Comparison of ENCODE assay signal across 26 cellular contexts in genomic region chr4:40733752-40734151, GRCh38. TPM values are rescaled to one million over a fixed set of nuclear protein-coding genes. Genes with fewer than 3 reads are reported as not detected.
DNase-seq lines count a peak whose midpoint lies in the region; ATAC-seq, FAIRE-seq and TF ChIP-seq lines count a peak whose summit lies in the region.
"Had no signal": no experiment of that assay in that cellular context is flagged by ENCODE, and none has a peak within 500 bp of the region (broad histone marks: within the 10 kb centered on the region; RNA-seq: fewer than 3 reads in every experiment).

No MANE protein-coding gene starts in this region.

- no peaks in the 10 kb centered on the region for H4K20me1 ChIP-seq in HepG2 (ENCODE audit: insufficient read depth, low read length)

- POLR2A ChIA-PET in activated naive CD8-positive, alpha-beta T cell treated with anti-CD3 and anti-CD28 coated beads, Interleukin-2, amount 10 ng/mL, durations not matched to agents 7 days and 5 days (lab: Charles Lee), result interaction anchor here (0.7 kb wide), 1 partner anchor 164 kb away, joined by 3 read pairs; no protein-coding TSS in a partner anchor
- POLR2A ChIA-PET in HepG2 (lab: Yijun Ruan, JAX), result no interaction called here

- H3K27ac Mint-ChIP-seq in activated naive CD8-positive, alpha-beta T cell treated with anti-CD3 and anti-CD28 coated beads, Interleukin-2, amount 10 ng/mL, durations not matched to agents 7 days and 5 days, result peak overlapping the region; percentile 43
- no peak overlapping the region for H3K27ac Mint-ChIP-seq in activated naive CD8-positive, alpha-beta T cell treated with anti-CD3 and anti-CD28 coated beads, Interleukin-2, amount 50 U/mL, for 24 hours
- H3K27ac Mint-ChIP-seq: CD4-positive, CD25-positive, alpha-beta regulatory T cell; CD8-positive, alpha-beta T cell; GM23338; HFFc6 had no signal

- no peak for FAIRE-seq in HepG2 (lab: Jason Lieb, UNC)
- FAIRE-seq: A549, G401.6, GM12892, GM19239 had no signal

- intact Hi-C loops in HepG2 (cut with micrococcal nuclease; ENCODE audit: unreplicated experiment), result no loop called here

- no peak overlapping the region for H3K4me2 ChIP-seq in HepG2 (ENCODE audit: low read depth, low read length)
- H3K4me2 ChIP-seq: A549, GM23338 had no signal

- no peak overlapping the region for H3K4me3 Mint-ChIP-seq in activated naive CD8-positive, alpha-beta T cell treated with anti-CD3 and anti-CD28 coated beads, Interleukin-2, amount 10 ng/mL, durations not matched to agents 7 days and 5 days
- H3K4me3 Mint-ChIP-seq in activated naive CD8-positive, alpha-beta T cell treated with anti-CD3 and anti-CD28 coated beads, Interleukin-2, amount 50 U/mL, for 24 hours, result no peak overlapping the region
- H3K4me3 Mint-ChIP-seq: CD4-positive, CD25-positive, alpha-beta regulatory T cell; CD8-positive, alpha-beta T cell; GM23338; H9; HFFc6 had no signal

- peaks cover 31% of the 10 kb centered on the region for H3K4me1 Mint-ChIP-seq in activated naive CD8-positive, alpha-beta T cell treated with anti-CD3 and anti-CD28 coated beads, Interleukin-2, amount 10 ng/mL, durations not matched to agents 7 days and 5 days
- H3K4me1 Mint-ChIP-seq in activated naive CD8-positive, alpha-beta T cell treated with anti-CD3 and anti-CD28 coated beads, Interleukin-2, amount 50 U/mL, for 24 hours, result peaks cover 15% of the 10 kb centered on the region

- TF ChIP-seq RAD21 in HepG2 (CRISPR knock-in tag; IDR thresholded peaks at IDR 0.05), result no peak

- peaks cover 17% of the 10 kb centered on the region for H3K4me1 ChIP-seq in HepG2 (ENCODE audit: insufficient read depth, low read length)
- H3K4me1 ChIP-seq: Caco-2 had no signal

- BruUV-seq in HepG2 (replicated peaks; lab: Mats Ljungman, UMichigan), result no TSS peak

- H2AFZ ChIP-seq in HepG2 (ENCODE audit: low read length), result no peak overlapping the region
- H2AFZ ChIP-seq: GM23338 had no signal

- H3K9ac ChIP-seq in SK-N-MC (ENCODE audit: insufficient read length) (peak overlapping the region; percentile 77), HepG2 (ENCODE audit: insufficient read depth, low read depth, low read length) (no peak overlapping the region)

- no peak for TF ChIP-seq EP300 in HepG2 (IDR thresholded peaks at IDR 0.05; ENCODE audit: low read depth in 2 of 2, low read length in 2 of 2)
- no peak for TF ChIP-seq EP300 in HepG2 (CRISPR knock-in tag; IDR thresholded peaks at IDR 0.05; ENCODE audit: borderline replicate concordance)

- no peaks in the 10 kb centered on the region for H3K9me3 Mint-ChIP-seq in activated naive CD8-positive, alpha-beta T cell treated with anti-CD3 and anti-CD28 coated beads, Interleukin-2, amount 10 ng/mL, durations not matched to agents 7 days and 5 days
- no peaks in the 10 kb centered on the region for H3K9me3 Mint-ChIP-seq in activated naive CD8-positive, alpha-beta T cell treated with anti-CD3 and anti-CD28 coated beads, Interleukin-2, amount 50 U/mL, for 24 hours
- H3K9me3 Mint-ChIP-seq: CD8-positive, alpha-beta T cell; GM23338; H9; HFFc6 had no signal

- DNase-seq in activated naive CD8-positive, alpha-beta T cell treated with anti-CD3 and anti-CD28 coated beads, Interleukin-2, amount 10 ng/mL, durations not matched to agents 7 days and 5 days, result no peak
- no peak for DNase-seq in activated naive CD8-positive, alpha-beta T cell treated with anti-CD3 and anti-CD28 coated beads, Interleukin-2, amount 50 U/mL, for 24 hours
- DNase-seq in SK-N-MC (ENCODE audit: low read depth, low spot score), result peak; percentile 72
- no peak for DNase-seq in HepG2 (ENCODE audit: low spot score)
- DNase-seq in NK-92 (lab: John Stamatoyannopoulos, UW; ENCODE audit: unreplicated experiment), result no peak
- DNase-seq: 8988T; ACHN; AML-193; BE2C; C1 segment of cervical spinal cord; Caco-2; CD4-positive, CD25-positive, alpha-beta regulatory T cell; CD8-positive, alpha-beta T cell; DMS153; DND-41; H9; HFFc6 had no signal

- H3K27ac ChIP-seq in SK-N-MC, result peak overlapping the region; percentile 99
- no peak overlapping the region for H3K27ac ChIP-seq in HepG2 (ENCODE audit: extremely low read length, insufficient read depth, low read length)
- H3K27ac ChIP-seq: A549 had no signal

- H3K4me3 ChIP-seq in SK-N-MC, result peak overlapping the region; percentile 59
- no peak overlapping the region for H3K4me3 ChIP-seq in HepG2 (replicated peaks in 1 of 3; ENCODE audit: insufficient read depth in 1 of 3, low read depth in 2 of 3, low read length in 3 of 3)
- H3K4me3 ChIP-seq: A549, GM23338 had no signal

- no peaks in the 10 kb centered on the region for H3K36me3 ChIP-seq in SK-N-MC (ENCODE audit: insufficient read depth, low read length)
- H3K36me3 ChIP-seq in HepG2 (replicated peaks in 1 of 2; ENCODE audit: control insufficient read depth in 1 of 2, insufficient read depth in 2 of 2, low read length in 2 of 2), result no peaks in the 10 kb centered on the region
- H3K36me3 ChIP-seq: BE2C had no signal

- no peak for TF ChIP-seq CTCF in HepG2 (CRISPR knock-in tag; IDR thresholded peaks at IDR 0.05)

- in situ Hi-C loops in HepG2 (cut with HindIII; ENCODE audit: extremely low pct_ligation_motif_present, low pct_unique_long_range_greater_than_20kb), result loop anchor here (10.0 kb wide), 1 partner anchor 161 kb away; no protein-coding TSS in a partner anchor

- WGBS in HepG2 (ENCODE audit: low lambda C conversion rate), result 39% methylated on average over 7 of the region's 7 CpGs

- no peaks in the 10 kb centered on the region for H3K9me3 ChIP-seq in SK-N-MC (ENCODE audit: low read depth, low read length)
- H3K9me3 ChIP-seq in HepG2 (ENCODE audit: low read length), result no peaks in the 10 kb centered on the region
- H3K9me3 ChIP-seq: A549, BE2C, Caco-2 had no signal

- no peaks in the 10 kb centered on the region for H3K36me3 Mint-ChIP-seq in activated naive CD8-positive, alpha-beta T cell treated with anti-CD3 and anti-CD28 coated beads, Interleukin-2, amount 10 ng/mL, durations not matched to agents 7 days and 5 days
- H3K36me3 Mint-ChIP-seq in activated naive CD8-positive, alpha-beta T cell treated with anti-CD3 and anti-CD28 coated beads, Interleukin-2, amount 50 U/mL, for 24 hours (ENCODE audit: low read depth), result no peaks in the 10 kb centered on the region
- H3K36me3 Mint-ChIP-seq: CD4-positive, CD25-positive, alpha-beta regulatory T cell; CD8-positive, alpha-beta T cell had no signal

- TF ChIP-seq POLR2A in HepG2 (IDR thresholded peaks at IDR 0.05; ENCODE audit: insufficient read depth in 1 of 2, low read depth in 2 of 2, low read length in 2 of 2), result no peak

- no peak for ATAC-seq in activated naive CD8-positive, alpha-beta T cell treated with anti-CD3 and anti-CD28 coated beads, Interleukin-2, amount 10 ng/mL, durations not matched to agents 7 days and 5 days (ENCODE audit: low read depth)
- ATAC-seq in activated naive CD8-positive, alpha-beta T cell treated with anti-CD3 and anti-CD28 coated beads, Interleukin-2, amount 50 U/mL, for 24 hours, result no peak
- ATAC-seq in HepG2 (peak; percentile 37; the same call in 1 of the 3 replicates), GM19035 (IDR thresholded peaks at IDR 0.05; ENCODE audit: unreplicated experiment) (no peak), GM21367 (IDR thresholded peaks at IDR 0.05; ENCODE audit: unreplicated experiment) (no peak)
- ATAC-seq: A549; CD8-positive, alpha-beta T cell; GM23338; HCT116 had no signal

- CTCF ChIA-PET in HepG2 (lab: Yijun Ruan, JAX; ENCODE audit: low intra/inter-chr PET ratio, low total read pairs), result no interaction called here

- no peaks in the 10 kb centered on the region; a peak in 2 of 5 replicates for H3K27me3 ChIP-seq in HepG2 (ENCODE audit: control insufficient read depth in 1 of 2, insufficient read depth in 2 of 2, low read length in 2 of 2)

- peaks cover 13% of the 10 kb centered on the region for H3K27me3 Mint-ChIP-seq in activated naive CD8-positive, alpha-beta T cell treated with anti-CD3 and anti-CD28 coated beads, Interleukin-2, amount 10 ng/mL, durations not matched to agents 7 days and 5 days
- H3K27me3 Mint-ChIP-seq in activated naive CD8-positive, alpha-beta T cell treated with anti-CD3 and anti-CD28 coated beads, Interleukin-2, amount 50 U/mL, for 24 hours, result no peaks in the 10 kb centered on the region

- H3K79me2 ChIP-seq in HepG2 (ENCODE audit: insufficient read depth, low read length), result no peaks in the 10 kb centered on the region

TF ChIP-seq in HepG2, 621 proteins besides CTCF, POLR2A, EP300 and RAD21 (continues in another document):
- TF ChIP-seq KAT8 (CRISPR knock-in tag; IDR thresholded peaks at IDR 0.05) (no peak), NR0B2 (CRISPR knock-in tag; IDR thresholded peaks at IDR 0.05) (no peak), ZNF383 (CRISPR knock-in tag; IDR thresholded peaks at IDR 0.05; ENCODE audit: borderline replicate concordance) (no peak)

RNA-seq across cellular contexts. Expression of gene NSUN7, which starts 16.0 kb away (rescaled TPM):
- total RNA-seq in activated naive CD8-positive, alpha-beta T cell treated with anti-CD3 and anti-CD28 coated beads, Interleukin-2, amount 10 ng/mL, durations not matched to agents 7 days and 5 days, result under 1 TPM; 0.25 to 0.34 TPM
- not detected in 2 replicates for total RNA-seq in HepG2 (2016; rRNA removed; fragmentation: Illumina TruSeq; extraction: Trizol)
- total RNA-seq in HepG2 (2016; cell fraction: cytosol; rRNA removed; fragmentation: Illumina TruSeq; extraction: Trizol; ENCODE audit: low read depth), result not detected in 2 replicates
- 0.09 and 0.10 TPM in 2 replicates for total RNA-seq in HepG2 (2016; cell fraction: insoluble cytoplasmic fraction; rRNA removed; fragmentation: Illumina TruSeq; extraction: Trizol)
- 0.09 TPM in 1 of 2 replicates, not detected in the other for total RNA-seq in HepG2 (2016; cell fraction: membrane; rRNA removed; fragmentation: Illumina TruSeq; extraction: Trizol)
- total RNA-seq in HepG2 (2016; cell fraction: nucleus; rRNA removed; fragmentation: Illumina TruSeq; extraction: Trizol), result not detected in 2 replicates
- polyA plus RNA-seq in HepG2 (2011; rRNA removed), result 0.05 and 0.07 TPM in 2 replicates
- 0.04 TPM in 2 replicates for polyA plus RNA-seq in HepG2 (2011; cell fraction: cytosol; rRNA removed)
- 0.05 and 0.14 TPM in 2 replicates for polyA plus RNA-seq in HepG2 (2011; cell fraction: nucleus; rRNA removed)
- 0.12 and 0.21 TPM in 2 replicates for polyA plus RNA-seq in HepG2 (2012)
- polyA plus RNA-seq in HepG2 (2016; cell fraction: cytosol; fragmentation: Illumina TruSeq; extraction: Trizol; ENCODE audit: low read depth), result not detected in 2 replicates
- not detected in 2 replicates for polyA plus RNA-seq in HepG2 (2016; cell fraction: insoluble cytoplasmic fraction; fragmentation: Illumina TruSeq; extraction: Trizol; ENCODE audit: low read depth)
- polyA plus RNA-seq in HepG2 (2016; cell fraction: membrane; fragmentation: Illumina TruSeq; extraction: Trizol; ENCODE audit: low read depth), result not detected in 2 replicates
- not detected in 2 replicates for polyA plus RNA-seq in HepG2 (2016; cell fraction: nucleus; fragmentation: Illumina TruSeq; extraction: Trizol; ENCODE audit: insufficient read depth, low read depth)
- polyA minus RNA-seq in HepG2 (2011; rRNA and poly(A)+ RNA removed; ENCODE audit: low replicate concordance), result 0.08 TPM in 1 of 2 replicates, not detected in the other
- not detected in 2 replicates for polyA minus RNA-seq in HepG2 (2011; cell fraction: cytosol; rRNA and poly(A)+ RNA removed)
- not detected in 2 replicates for polyA minus RNA-seq in HepG2 (2011; cell fraction: nucleus; rRNA and poly(A)+ RNA removed)
- total RNA-seq: H4, HFFc6 had no signal
- polyA plus RNA-seq: CD4-positive, CD25-positive, alpha-beta regulatory T cell had no signal
